Comparison of ENCODE assay signal across 8 cellular contexts in the genomic region with DNA sequence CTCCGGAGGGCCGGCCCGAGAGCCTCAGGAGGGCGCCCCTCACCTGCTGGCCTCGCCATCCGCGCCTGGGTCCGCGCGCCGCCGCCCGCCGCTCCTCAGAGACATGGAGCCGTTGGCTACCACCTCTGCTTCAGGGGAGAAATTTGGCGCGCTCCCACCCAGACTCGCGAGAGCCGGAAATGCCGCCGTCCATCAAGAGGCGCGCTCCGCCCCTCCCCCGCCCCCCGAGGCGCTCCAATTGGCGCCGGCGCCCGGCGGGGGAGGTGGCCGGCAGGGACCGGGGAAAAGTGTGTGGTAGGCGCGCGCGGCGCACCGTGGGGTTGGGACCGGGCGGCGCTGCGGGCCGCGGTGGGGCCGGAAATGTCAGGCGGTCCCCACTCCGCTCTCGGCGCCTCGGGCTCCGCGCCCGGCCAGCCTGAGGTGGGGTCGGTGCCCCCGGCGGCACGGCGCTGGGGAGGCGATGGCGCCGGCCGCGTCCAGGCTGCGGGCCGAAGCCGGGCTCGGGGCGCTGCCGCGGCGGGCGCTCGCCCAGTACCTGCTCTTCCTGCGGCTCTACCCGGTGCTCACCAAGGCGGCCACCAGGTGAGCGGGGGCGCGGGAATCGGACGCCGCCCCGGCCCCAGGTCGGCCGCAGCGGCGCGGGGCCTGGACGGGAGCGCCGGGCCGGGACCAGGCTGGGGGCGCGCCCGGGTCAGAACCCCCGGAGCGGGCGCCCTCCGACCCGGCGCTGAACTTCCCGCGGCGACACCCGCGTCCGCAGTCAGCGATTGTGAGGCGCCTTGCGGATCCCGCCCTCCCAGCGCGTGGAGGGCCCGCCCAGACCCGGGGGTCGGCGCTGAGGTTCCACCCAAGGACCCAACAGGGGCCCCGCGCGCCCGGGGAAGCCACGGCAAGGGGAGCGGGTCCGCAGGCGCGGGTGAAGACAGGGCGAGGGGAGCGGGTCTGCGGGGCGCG. TPM values are rescaled to one million over a fixed set of nuclear protein-coding genes. Genes with fewer than 3 reads are reported as not detected.
DNase-seq lines count a peak whose midpoint lies in the region; TF ChIP-seq lines count a peak whose summit lies in the region.

A gene with protein sequence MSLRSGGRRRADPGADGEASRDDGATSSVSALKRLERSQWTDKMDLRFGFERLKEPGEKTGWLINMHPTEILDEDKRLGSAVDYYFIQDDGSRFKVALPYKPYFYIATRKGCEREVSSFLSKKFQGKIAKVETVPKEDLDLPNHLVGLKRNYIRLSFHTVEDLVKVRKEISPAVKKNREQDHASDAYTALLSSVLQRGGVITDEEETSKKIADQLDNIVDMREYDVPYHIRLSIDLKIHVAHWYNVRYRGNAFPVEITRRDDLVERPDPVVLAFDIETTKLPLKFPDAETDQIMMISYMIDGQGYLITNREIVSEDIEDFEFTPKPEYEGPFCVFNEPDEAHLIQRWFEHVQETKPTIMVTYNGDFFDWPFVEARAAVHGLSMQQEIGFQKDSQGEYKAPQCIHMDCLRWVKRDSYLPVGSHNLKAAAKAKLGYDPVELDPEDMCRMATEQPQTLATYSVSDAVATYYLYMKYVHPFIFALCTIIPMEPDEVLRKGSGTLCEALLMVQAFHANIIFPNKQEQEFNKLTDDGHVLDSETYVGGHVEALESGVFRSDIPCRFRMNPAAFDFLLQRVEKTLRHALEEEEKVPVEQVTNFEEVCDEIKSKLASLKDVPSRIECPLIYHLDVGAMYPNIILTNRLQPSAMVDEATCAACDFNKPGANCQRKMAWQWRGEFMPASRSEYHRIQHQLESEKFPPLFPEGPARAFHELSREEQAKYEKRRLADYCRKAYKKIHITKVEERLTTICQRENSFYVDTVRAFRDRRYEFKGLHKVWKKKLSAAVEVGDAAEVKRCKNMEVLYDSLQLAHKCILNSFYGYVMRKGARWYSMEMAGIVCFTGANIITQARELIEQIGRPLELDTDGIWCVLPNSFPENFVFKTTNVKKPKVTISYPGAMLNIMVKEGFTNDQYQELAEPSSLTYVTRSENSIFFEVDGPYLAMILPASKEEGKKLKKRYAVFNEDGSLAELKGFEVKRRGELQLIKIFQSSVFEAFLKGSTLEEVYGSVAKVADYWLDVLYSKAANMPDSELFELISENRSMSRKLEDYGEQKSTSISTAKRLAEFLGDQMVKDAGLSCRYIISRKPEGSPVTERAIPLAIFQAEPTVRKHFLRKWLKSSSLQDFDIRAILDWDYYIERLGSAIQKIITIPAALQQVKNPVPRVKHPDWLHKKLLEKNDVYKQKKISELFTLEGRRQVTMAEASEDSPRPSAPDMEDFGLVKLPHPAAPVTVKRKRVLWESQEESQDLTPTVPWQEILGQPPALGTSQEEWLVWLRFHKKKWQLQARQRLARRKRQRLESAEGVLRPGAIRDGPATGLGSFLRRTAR (N-terminal part only) (minus strand): TSS at position 132 of the 954 bp plus-strand sequence. CDS start 27 bp downstream, at position 105.
A gene (plus strand): TSS at position 377 of the 954 bp plus-strand sequence. CDS start 84 bp downstream, at position 461.

- H3K14ac ChIP-seq in neuronal stem cell (ENCODE audit: low read length), result peak within 1 kb of the TSS; percentile 71

- H3K27me3 ChIP-seq in SJCRH30, result no peaks in the 10 kb centered on the region
- peaks cover 0 to 4% (median 0%) of the 10 kb centered on the region in 3 experiments for H3K27me3 ChIP-seq in neuronal stem cell (ENCODE audit: control insufficient read depth in 3 of 3, insufficient read depth in 3 of 3, low read depth in 1 of 3, low read length in 3 of 3)

- H3K4me3 ChIP-seq in HFF-Myc (replicated peaks; ENCODE audit: low read depth, low read length) (peak within 1 kb of the TSS; percentile 61), SJCRH30 (peak within 1 kb of the TSS; percentile 79), neuronal stem cell (ENCODE audit: low read length in 2 of 2) (peak within 1 kb of the TSS; percentile 71 to 99)

- no peak within 1 kb of the TSS for H3K4ac ChIP-seq in neuronal stem cell (ENCODE audit: low read length)

- H4K8ac ChIP-seq in neuronal stem cell (ENCODE audit: low read depth, low read length), result no peak within 1 kb of the TSS

- H3K36me3 ChIP-seq in SJCRH30, result peaks cover 36% of the 10 kb centered on the region
- H3K36me3 ChIP-seq in neuronal stem cell (replicated peaks in 1 of 2; ENCODE audit: control insufficient read depth in 2 of 2, insufficient read depth in 2 of 2, low read length in 2 of 2), result peaks cover 7 to 35% of the 10 kb centered on the region in 2 donors

- peak within 1 kb of the TSS; percentile 72 for H4K91ac ChIP-seq in neuronal stem cell (ENCODE audit: low read depth, low read length, poor library complexity)

- no peak for TF ChIP-seq CTCF in HFF-Myc (IDR thresholded peaks at IDR 0.05; ENCODE audit: low read depth, low read length, missing control alignments)

- peak; percentile 91 for DNase-seq in GM04504 (ENCODE audit: low read depth)
- DNase-seq in HFF-Myc (ENCODE audit: extremely low read depth, low read depth), result peak; percentile 73
- peak; percentile 90 for DNase-seq in MV-4-11 (lab: John Stamatoyannopoulos, UW)
- peak; percentile 94 to 95 for DNase-seq in SJCRH30
- peak; percentile 96 for DNase-seq in activated gamma-delta T cell treated with Interleukin-2 at 50 U/mL for 16 hours
- peak; percentile 88 for DNase-seq in foreskin melanocyte
- peak; percentile 96 for DNase-seq in neuronal stem cell (ENCODE audit: low spot score)
- peak; percentile 90 for DNase-seq in stromal cell of bone marrow (ENCODE audit: low read depth)

- H2AFZ ChIP-seq in neuronal stem cell (ENCODE audit: low read length), result peak within 1 kb of the TSS; percentile 94

- WGBS in neuronal stem cell (ENCODE audit: extremely low coverage in 2 of 2, insufficient read length in 2 of 2, insufficient replicate concordance in 1 of 2), 2 donors, result no CpG with 5 or more reads among the region's 134 CpGs

- no peak within 1 kb of the TSS for H2BK5ac ChIP-seq in neuronal stem cell (ENCODE audit: low read length)

- H3K27ac ChIP-seq in SJCRH30, result peak within 1 kb of the TSS; percentile 71
- H3K27ac ChIP-seq in neuronal stem cell (replicated peaks; ENCODE audit: low read length), result peak within 1 kb of the TSS; percentile 56

- no peak within 1 kb of the TSS for H2BK12ac ChIP-seq in neuronal stem cell (ENCODE audit: low read length)

- no peak within 1 kb of the TSS for H2BK15ac ChIP-seq in neuronal stem cell (ENCODE audit: low read length)

- H2BK120ac ChIP-seq in neuronal stem cell (ENCODE audit: low read depth, low read length), result no peak within 1 kb of the TSS

- H3K9me3 ChIP-seq in SJCRH30 (replicated peaks) (peaks cover 8% of the 10 kb centered on the region; the same call in 1 of the 2 replicates), neuronal stem cell (replicated peaks in 1 of 2; ENCODE audit: control insufficient read depth in 2 of 2, insufficient read depth in 1 of 2, low read depth in 1 of 2, low read length in 2 of 2) (peaks cover 0 to 11% of the 10 kb centered on the region in 2 donors)

- H3K23ac ChIP-seq in neuronal stem cell (ENCODE audit: low read depth, low read length, poor library complexity), result peak within 1 kb of the TSS; percentile 80

- peaks cover 7% of the 10 kb centered on the region for H3K79me1 ChIP-seq in neuronal stem cell (ENCODE audit: low read depth, low read length)

- peak within 1 kb of the TSS; percentile 9 for H2AK5ac ChIP-seq in neuronal stem cell (ENCODE audit: low read depth, low read length)

- H3K9ac ChIP-seq in neuronal stem cell (ENCODE audit: low read depth, low read length, poor library complexity), result peak within 1 kb of the TSS; percentile 88

- no peaks in the 10 kb centered on the region for H3K4me1 ChIP-seq in SJCRH30
- H3K4me1 ChIP-seq in neuronal stem cell (ENCODE audit: control insufficient read depth in 2 of 2, insufficient read depth in 1 of 2, low read depth in 1 of 2, low read length in 2 of 2), result peaks cover 0 to 9% of the 10 kb centered on the region in 2 donors

- peak within 1 kb of the TSS; percentile 71 for H3K4me2 ChIP-seq in neuronal stem cell (ENCODE audit: insufficient read depth, low read length, poor library complexity, severe bottlenecking)

- peak within 1 kb of the TSS; percentile 94 for H3K18ac ChIP-seq in neuronal stem cell (ENCODE audit: low read length)

RNA-seq across cellular contexts. Expression of the first gene that starts in this region (rescaled TPM):
- total RNA-seq in SJCRH30 (2014; rRNA removed; shearing (Covaris generic)), result 68.4 and 95.8 TPM in 2 replicates
- 34.0 TPM for polyA plus RNA-seq in neuronal stem cell (2013, experiment 1 of 2)
- 33.7 TPM for polyA plus RNA-seq in neuronal stem cell (2013, experiment 2 of 2)

RNA-seq across cellular contexts. Expression of the second gene that starts in this region (rescaled TPM):
- 86.7 and 94.9 TPM in 2 replicates for total RNA-seq in SJCRH30 (2014; rRNA removed; shearing (Covaris generic))
- polyA plus RNA-seq in neuronal stem cell (2013, experiment 1 of 2), result 19.8 TPM
- polyA plus RNA-seq in neuronal stem cell (2013, experiment 2 of 2), result 22.6 TPM

Comparison
In these comparisons a context has a peak if more than half of its experiments do, and no peak if none do; other contexts are left out.
1. Peak in every context shown above with its lines: DNase-seq, H3K4me3 ChIP-seq and H3K27ac ChIP-seq.